8 cellular contexts compared by ENCODE assay signal in genomic region chr15:58551764-58552504, GRCh38.
DNase-seq lines count a peak whose midpoint lies in the region; ATAC-seq, FAIRE-seq and TF ChIP-seq lines count a peak whose summit lies in the region.

No MANE protein-coding gene starts in this region.

- POLR2A ChIA-PET in A549 (lab: Yijun Ruan, JAX), result no interaction called here

- intact Hi-C loops in lower leg skin (cut with DNase I; ENCODE audit: low total_unique reads) (no loop called here), upper lobe of right lung (cut with DNase I) (no loop called here)

- ATAC-seq in A549 (no peak), upper lobe of right lung (peak; percentile 74)

- WGBS in A549 (ENCODE audit: missing lambda C conversion rate), result 89% methylated on average over 23 of the region's 23 CpGs
- 26 to 54% methylated on average over 23 of the region's 23 CpGs for WGBS in lower leg skin, 2 donors

- CTCF ChIA-PET in A549 (lab: Yijun Ruan, JAX), result interaction anchor here (1.0 to 1.2 kb wide), 3 partner anchors 9 to 324 kb away, joined by 3 to 4 read pairs (median 3); no protein-coding TSS in a partner anchor

- H3K27ac ChIP-seq in A549, result peak overlapping the region; percentile 54 to 62; a peak in 5 of 6 replicates
- H3K27ac ChIP-seq in upper lobe of right lung, result peak overlapping the region; percentile 69

- no peaks in the 10 kb centered on the region for H3K27me3 ChIP-seq in MG63
- no peaks in the 10 kb centered on the region for H3K27me3 ChIP-seq in upper lobe of right lung

- H3K36me3 ChIP-seq in MG63 (no peaks in the 10 kb centered on the region), upper lobe of right lung (no peaks in the 10 kb centered on the region)

- H3K4me3 ChIP-seq in A549 (no peak overlapping the region), MG63 (peak overlapping the region; percentile 7; the same call in 1 of the 2 replicates), cardiac fibroblast (replicated peaks in 1 of 2; ENCODE audit: low read depth in 2 of 2, low read length in 2 of 2) (peak overlapping the region; percentile 4 to 44), lower leg skin (ENCODE audit: low read depth, poor library complexity, severe bottlenecking) (no peak overlapping the region), upper lobe of right lung (peak overlapping the region; percentile 29)

- H3K9me3 ChIP-seq in A549 (no peaks in the 10 kb centered on the region), MG63 (no peaks in the 10 kb centered on the region), upper lobe of right lung (no peaks in the 10 kb centered on the region)

- DNase-seq in A549 (ENCODE audit: low read depth in 1 of 2, low spot score in 1 of 2) (no peak), MG63 (peak; percentile 62), cardiac fibroblast (ENCODE audit: low read depth in 2 of 2) (peak; percentile 85 to 97), lower leg skin (ENCODE audit: low spot score in 2 of 2) (peak; percentile 65 to 84), upper lobe of right lung (no peak), NCI-H2171 (lab: John Stamatoyannopoulos, UW) (no peak), NCI-H526 treated with DMSO at 0.1 percent for 48 hours (lab: John Stamatoyannopoulos, UW) (no peak)
- DNase-seq in stimulated activated CD4-positive, alpha-beta T cell treated with anti-CD3 and anti-CD28 coated beads, Interleukin-4, amount 100 ng/mL, for 4 hours, result no peak

- H3K4me2 ChIP-seq in A549, result peak overlapping the region; percentile 33

- TF ChIP-seq POLR2A in A549 (IDR thresholded peaks at IDR 0.05; ENCODE audit: low read length) (no peak), lower leg skin (IDR thresholded peaks at IDR 0.05) (no peak)

- TF ChIP-seq CTCF in A549 (IDR thresholded peaks at IDR 0.05) (no peak), cardiac fibroblast (IDR thresholded peaks at IDR 0.05; ENCODE audit: low read depth, low read length) (no peak), lower leg skin (IDR thresholded peaks at IDR 0.05) (no peak), upper lobe of right lung (IDR thresholded peaks at IDR 0.05) (no peak)

- TF ChIP-seq EP300 in A549 (IDR thresholded peaks at IDR 0.05), result peak in 1 of 2 experiments; percentile 40; a peak in 1 of 5 replicates

- peak in 1 of 2 experiments; percentile 25; a peak in 1 of 5 replicates for TF ChIP-seq RAD21 in A549 (conservative IDR thresholded peaks at IDR 0.05 in 1 of 2, IDR thresholded peaks at IDR 0.05 in 1 of 2)

- peak; percentile 32 for FAIRE-seq in A549 (lab: Jason Lieb, UNC)

- peaks cover 41% of the 10 kb centered on the region for H3K4me1 ChIP-seq in A549
- peaks cover 14% of the 10 kb centered on the region for H3K4me1 ChIP-seq in upper lobe of right lung

TF ChIP-seq in A549, 52 proteins besides CTCF, POLR2A, EP300 and RAD21:
- no peak for TF ChIP-seq FOSL2 (IDR thresholded peaks at IDR 0.05)
- TF ChIP-seq FOSL2 (CRISPR knock-in tag; IDR thresholded peaks at IDR 0.05), result peak; percentile 31; the same call in 1 of the 2 replicates
- TF ChIP-seq RARB (CRISPR knock-in tag; IDR thresholded peaks at IDR 0.05), result no peak
- TF ChIP-seq HOXB13 (CRISPR knock-in tag; IDR thresholded peaks at IDR 0.05; ENCODE audit: low read depth), result 0 out of 2 replicates have a peak, but pooled peaks have one; percentile 10
- no peak for TF ChIP-seq ZFP36 (IDR thresholded peaks at IDR 0.05; ENCODE audit: borderline replicate concordance, partially characterized antibody)
- TF ChIP-seq ZSCAN20 (CRISPR knock-in tag; IDR thresholded peaks at IDR 0.05), result no peak
- no peak for TF ChIP-seq NPAS2 (CRISPR knock-in tag; IDR thresholded peaks at IDR 0.05; ENCODE audit: borderline replicate concordance)
- no peak for TF ChIP-seq CBX2 (IDR thresholded peaks at IDR 0.05; ENCODE audit: borderline replicate concordance, low read depth)
- TF ChIP-seq NR3C1 (IDR thresholded peaks at IDR 0.05), result no peak
- TF ChIP-seq JUNB (IDR thresholded peaks at IDR 0.05), result 0 out of 2 replicates have a peak, but pooled peaks have one; percentile 23
- TF ChIP-seq HOXA7 (CRISPR knock-in tag; IDR thresholded peaks at IDR 0.05), result no peak
- TF ChIP-seq CHD4 (IDR thresholded peaks at IDR 0.05; ENCODE audit: borderline replicate concordance), result no peak
- TF ChIP-seq JUN (IDR thresholded peaks at IDR 0.05), result 0 out of 5 replicates have a peak, but pooled peaks of 1 of the 2 experiments have one; percentile 43
- no peak for TF ChIP-seq FOXS1 (CRISPR knock-in tag; IDR thresholded peaks at IDR 0.05)
- TF ChIP-seq PBX3 (IDR thresholded peaks at IDR 0.05), result no peak
- no peak for TF ChIP-seq MAZ (IDR thresholded peaks at IDR 0.05; ENCODE audit: borderline replicate concordance, low read depth, low read length)
- no peak for TF ChIP-seq HOXB5 (CRISPR knock-in tag; IDR thresholded peaks at IDR 0.05)
- TF ChIP-seq SREBF2 (IDR thresholded peaks at IDR 0.05), result no peak
- no peak for TF ChIP-seq FOSB (CRISPR knock-in tag; IDR thresholded peaks at IDR 0.05)
- no peak for TF ChIP-seq MAX (IDR thresholded peaks at IDR 0.05)
- no peak for TF ChIP-seq HMGXB4 (CRISPR knock-in tag; IDR thresholded peaks at IDR 0.05; ENCODE audit: borderline replicate concordance)
- no peak for TF ChIP-seq POLR2AphosphoS2 (conservative IDR thresholded peaks at IDR 0.05; ENCODE audit: low read length)
- TF ChIP-seq CHD2 (IDR thresholded peaks at IDR 0.05; ENCODE audit: low read length, partially characterized antibody), result no peak
- TF ChIP-seq HDAC2 (IDR thresholded peaks at IDR 0.05), result no peak
- TF ChIP-seq HES2 (IDR thresholded peaks at IDR 0.05), result no peak
- no peak for TF ChIP-seq KDM5A (IDR thresholded peaks at IDR 0.05)
- no peak for TF ChIP-seq NFE2L2 (conservative IDR thresholded peaks at IDR 0.05; ENCODE audit: low read length)
- no peak for TF ChIP-seq PHF8 (IDR thresholded peaks at IDR 0.05; ENCODE audit: borderline replicate concordance, low read depth)
- TF ChIP-seq ATOH8 (CRISPR knock-in tag; IDR thresholded peaks at IDR 0.05; ENCODE audit: low read depth), result no peak
- no peak for TF ChIP-seq TFCP2L1 (CRISPR knock-in tag; IDR thresholded peaks at IDR 0.05)
- no peak for TF ChIP-seq CBX8 (IDR thresholded peaks at IDR 0.05)
- no peak for TF ChIP-seq ESRRA (IDR thresholded peaks at IDR 0.05; ENCODE audit: borderline replicate concordance, low read length)

Comparison
In these comparisons a context has a peak if more than half of its experiments do, and no peak if none do; other contexts are left out.
1. DNase-seq: peak in MG63 (single experiment), cardiac fibroblast (2 of 2) and lower leg skin (2 of 2); none in A549 (0 of 2), upper lobe of right lung (single experiment), NCI-H2171 (single experiment), NCI-H526 treated with DMSO at 0.1 percent for 48 hours (single experiment) and stimulated activated CD4-positive, alpha-beta T cell treated with anti-CD3 and anti-CD28 coated beads, Interleukin-4, amount 100 ng/mL, for 4 hours (0 of 2).
2. H3K4me3 ChIP-seq: peak in MG63 (single experiment), cardiac fibroblast (2 of 2) and upper lobe of right lung (single experiment); none in A549 (single experiment) and lower leg skin (single experiment).